In genomic region chr22:18067121-18067520, GRCh38 we compare ENCODE assay signal across 23 cellular contexts. TPM values are rescaled to one million over a fixed set of nuclear protein-coding genes. Genes with fewer than 3 reads are reported as not detected.
DNase-seq lines count a peak whose midpoint lies in the region; ATAC-seq and TF ChIP-seq lines count a peak whose summit lies in the region.
"Had no signal": no experiment of that assay in that cellular context is flagged by ENCODE, and none has a peak within 500 bp of the region (broad histone marks: within the 10 kb centered on the region; RNA-seq: fewer than 3 reads in every experiment).

No MANE protein-coding gene starts in this region.

- peak overlapping the region in 3 of 11 experiments; percentile 12 to 67 (median 59); a peak in 5 of 22 replicates for H3K27ac ChIP-seq in BLaER1 treated with 17β-estradiol and CSF1 and Interleukin-3, amounts not matched to agents 10 nM and 100 nM
- H3K27ac ChIP-seq in OCI-LY1 (ENCODE audit: low read depth, low read length, poor library complexity, severe bottlenecking) (peak overlapping the region; percentile 51), testis (no peak overlapping the region)
- H3K27ac ChIP-seq in naive thymus-derived CD4-positive, alpha-beta T cell (ENCODE audit: low read depth, low read length), result no peak overlapping the region

- H3K4me2 ChIP-seq in BLaER1 treated with 17β-estradiol and CSF1 and Interleukin-3, amounts not matched to agents 10 nM and 100 nM, result peak overlapping the region in 7 of 11 experiments; percentile 55 to 84 (median 75); a peak in 6 of 22 replicates
- no peak overlapping the region for H3K4me2 ChIP-seq in OCI-LY1 (ENCODE audit: low read length)

- intact Hi-C loops in testis (cut with DNase I; ENCODE audit: low total_unique reads), result no loop called here
- intact Hi-C loops in naive thymus-derived CD4-positive, alpha-beta T cell (cut with micrococcal nuclease), result no loop called here

- no peak for DNase-seq in memory B cell (ENCODE audit: low spot score in 2 of 2)
- no peak for DNase-seq in testis
- DNase-seq in naive thymus-derived CD4-positive, alpha-beta T cell, result no peak
- no peak for DNase-seq in NK-92 (lab: John Stamatoyannopoulos, UW; ENCODE audit: unreplicated experiment)
- no peak for DNase-seq in KG1 (lab: John Stamatoyannopoulos, UW)
- DNase-seq: activated CD4-positive, alpha-beta T cell treated with anti-CD3 and anti-CD28 coated beads, Interleukin-2, amount 50 U/mL, for 1 hour; activated CD8-positive, alpha-beta memory T cell treated with anti-CD3 and anti-CD28 coated beads, Interleukin-2, amount 50 U/mL, for 4 hours; amniotic stem cell; CD4-positive, alpha-beta T cell; DMS79 treated with DMSO at 0.1 percent for 48 hours; effector memory CD4-positive, alpha-beta T cell; NCI-H1105; NCI-H2081 treated with DMSO at 0.1 percent for 48 hours; NCI-H510A treated with DMSO at 0.1 percent for 48 hours; occipital lobe; SHP77; stimulated activated CD4-positive, alpha-beta T cell treated with anti-CD3 and anti-CD28 coated beads, Interleukin-1b, Interleukin-23, amount 100 ng/mL, for 48 hours; stimulated activated naive CD8-positive, alpha-beta T cell treated with anti-CD3 and anti-CD28 coated beads, Interleukin-15, amount 100 ng/mL, for 72 hours had no signal

- H3K4me3 ChIP-seq in BLaER1 treated with 17β-estradiol and CSF1 and Interleukin-3, amounts not matched to agents 10 nM and 100 nM, result no peak overlapping the region
- H3K4me3 ChIP-seq in OCI-LY1 (ENCODE audit: low read depth, low read length, poor library complexity, severe bottlenecking) (no peak overlapping the region), testis (no peak overlapping the region)
- no peak overlapping the region for H3K4me3 ChIP-seq in naive thymus-derived CD4-positive, alpha-beta T cell (ENCODE audit: low read length)

- peaks cover 0 to 4% (median 0%) of the 10 kb centered on the region in 11 experiments; a peak in 1 of 22 replicates for H3K9me3 ChIP-seq in BLaER1 treated with 17β-estradiol and CSF1 and Interleukin-3, amounts not matched to agents 10 nM and 100 nM (replicated peaks in 1 of 11)
- H3K9me3 ChIP-seq in OCI-LY1 (ENCODE audit: low read length) (no peaks in the 10 kb centered on the region), testis (no peaks in the 10 kb centered on the region)
- H3K9me3 ChIP-seq in naive thymus-derived CD4-positive, alpha-beta T cell (ENCODE audit: control insufficient read depth in 2 of 3, low read length in 3 of 3), result no peaks in the 10 kb centered on the region

- H3K27ac Mint-ChIP-seq in memory B cell, result peak overlapping the region; percentile 60
- peak overlapping the region; percentile 78 for H3K27ac Mint-ChIP-seq in stimulated activated memory B cell treated with anti-CD40 and anti-IgM and Interleukin-4, amounts not matched to agents 10 μg/mL and 1 μg/mL and 100 μg/mL, for 72 hours
- no peak overlapping the region for H3K27ac Mint-ChIP-seq in naive thymus-derived CD4-positive, alpha-beta T cell
- H3K27ac Mint-ChIP-seq: CD4-positive, alpha-beta T cell; T-helper 1 cell treated with Interleukin-12 subunit alpha and Interleukin-12 subunit beta and Interleukin-4 antibody, amounts not matched to agents 30 μg/mL and 1 μg/mL, for 36 hours had no signal

- no peaks in the 10 kb centered on the region for H3K36me3 Mint-ChIP-seq in memory B cell
- H3K36me3 Mint-ChIP-seq in stimulated activated memory B cell treated with anti-CD40 and anti-IgM and Interleukin-4, amounts not matched to agents 10 μg/mL and 1 μg/mL and 100 μg/mL, for 72 hours, result no peaks in the 10 kb centered on the region
- H3K36me3 Mint-ChIP-seq in naive thymus-derived CD4-positive, alpha-beta T cell, result no peaks in the 10 kb centered on the region

- CTCF ChIA-PET in naive thymus-derived CD4-positive, alpha-beta T cell (lab: Charles Lee), result no interaction called here

- POLR2A ChIA-PET in naive thymus-derived CD4-positive, alpha-beta T cell (lab: Charles Lee), result no interaction called here

- H3K9ac ChIP-seq in BLaER1 treated with 17β-estradiol and CSF1 and Interleukin-3, amounts not matched to agents 10 nM and 100 nM, result no peak overlapping the region
- H3K9ac ChIP-seq in OCI-LY1 (ENCODE audit: low read length), result no peak overlapping the region

- no peak for TF ChIP-seq POLR2A in testis (IDR thresholded peaks at IDR 0.05)

- H3K9me2 ChIP-seq in OCI-LY1 (ENCODE audit: low read depth, low read length), result no peaks in the 10 kb centered on the region

- no peak overlapping the region for H2AFZ ChIP-seq in OCI-LY1 (ENCODE audit: low read length)

- peaks cover 0 to 6% (median 0%) of the 10 kb centered on the region in 11 experiments; a peak in 1 of 22 replicates for H3K27me3 ChIP-seq in BLaER1 treated with 17β-estradiol and CSF1 and Interleukin-3, amounts not matched to agents 10 nM and 100 nM
- H3K27me3 ChIP-seq in OCI-LY1 (ENCODE audit: insufficient read depth, low read length) (peaks cover 4% of the 10 kb centered on the region; the same call in 1 of the 2 replicates), testis (no peaks in the 10 kb centered on the region)
- H3K27me3 ChIP-seq in naive thymus-derived CD4-positive, alpha-beta T cell (ENCODE audit: control insufficient read depth in 2 of 2, insufficient read depth in 2 of 2, low read length in 2 of 2), result no peaks in the 10 kb centered on the region

- TF ChIP-seq CTCF in OCI-LY1 (IDR thresholded peaks at IDR 0.05; ENCODE audit: low read length) (no peak), testis (IDR thresholded peaks at IDR 0.05) (no peak)

- no peaks in the 10 kb centered on the region for H3K36me3 ChIP-seq in BLaER1 treated with 17β-estradiol and CSF1 and Interleukin-3, amounts not matched to agents 10 nM and 100 nM
- H3K36me3 ChIP-seq in OCI-LY1 (ENCODE audit: insufficient read depth, low read length) (no peaks in the 10 kb centered on the region), testis (ENCODE audit: low read depth, missing control alignments) (no peaks in the 10 kb centered on the region)
- H3K36me3 ChIP-seq in naive thymus-derived CD4-positive, alpha-beta T cell (ENCODE audit: control insufficient read depth in 2 of 3, insufficient read depth in 3 of 3, low read length in 3 of 3), result no peaks in the 10 kb centered on the region

- H4K20me1 ChIP-seq in BLaER1 treated with 17β-estradiol and CSF1 and Interleukin-3, amounts not matched to agents 10 nM and 100 nM, result no peaks in the 10 kb centered on the region
- no peaks in the 10 kb centered on the region for H4K20me1 ChIP-seq in OCI-LY1 (ENCODE audit: insufficient read depth, low read length)

- WGBS in testis, 2 donors, result 93 to 98% methylated on average over 3 of the region's 3 CpGs

- no peaks in the 10 kb centered on the region for H3K27me3 Mint-ChIP-seq in memory B cell
- no peaks in the 10 kb centered on the region for H3K27me3 Mint-ChIP-seq in stimulated activated memory B cell treated with anti-CD40 and anti-IgM and Interleukin-4, amounts not matched to agents 10 μg/mL and 1 μg/mL and 100 μg/mL, for 72 hours
- peaks cover 38 to 50% (median 41%) of the 10 kb centered on the region in 5 donors for H3K27me3 Mint-ChIP-seq in naive thymus-derived CD4-positive, alpha-beta T cell

- H3K9me3 Mint-ChIP-seq in memory B cell, result no peaks in the 10 kb centered on the region
- no peaks in the 10 kb centered on the region for H3K9me3 Mint-ChIP-seq in stimulated activated memory B cell treated with anti-CD40 and anti-IgM and Interleukin-4, amounts not matched to agents 10 μg/mL and 1 μg/mL and 100 μg/mL, for 72 hours
- peaks cover 0 to 2% (median 0%) of the 10 kb centered on the region in 11 donors for H3K9me3 Mint-ChIP-seq in naive thymus-derived CD4-positive, alpha-beta T cell
- H3K9me3 Mint-ChIP-seq: CD4-positive, alpha-beta T cell; central memory CD8-positive, alpha-beta T cell; stimulated activated naive CD8-positive, alpha-beta T cell treated with anti-CD3 and anti-CD28 coated beads, Interleukin-15, amount 100 ng/mL, for 72 hours; T-helper 1 cell treated with Interleukin-12 subunit alpha and Interleukin-12 subunit beta and Interleukin-4 antibody, amounts not matched to agents 30 μg/mL and 1 μg/mL, for 36 hours had no signal

- no peak for ATAC-seq in memory B cell (ENCODE audit: low read depth)
- ATAC-seq in stimulated activated memory B cell treated with anti-CD40 and anti-IgM and Interleukin-4, amounts not matched to agents 10 μg/mL and 1 μg/mL and 100 μg/mL, for 72 hours, result no peak
- ATAC-seq in naive thymus-derived CD4-positive, alpha-beta T cell, result no peak
- ATAC-seq: stimulated activated naive CD8-positive, alpha-beta T cell treated with anti-CD3 and anti-CD28 coated beads, Interleukin-15, amount 100 ng/mL, for 72 hours had no signal

- H3K79me2 ChIP-seq in OCI-LY1 (ENCODE audit: insufficient read depth, low read length), result no peaks in the 10 kb centered on the region

- H3K4me3 Mint-ChIP-seq in memory B cell, result no peak overlapping the region
- no peak overlapping the region for H3K4me3 Mint-ChIP-seq in stimulated activated memory B cell treated with anti-CD40 and anti-IgM and Interleukin-4, amounts not matched to agents 10 μg/mL and 1 μg/mL and 100 μg/mL, for 72 hours
- H3K4me3 Mint-ChIP-seq in naive thymus-derived CD4-positive, alpha-beta T cell, result no peak overlapping the region
- H3K4me3 Mint-ChIP-seq: CD4-positive, alpha-beta T cell; central memory CD8-positive, alpha-beta T cell; stimulated activated naive CD8-positive, alpha-beta T cell treated with anti-CD3 and anti-CD28 coated beads, Interleukin-15, amount 100 ng/mL, for 72 hours; T-helper 1 cell treated with Interleukin-12 subunit alpha and Interleukin-12 subunit beta and Interleukin-4 antibody, amounts not matched to agents 30 μg/mL and 1 μg/mL, for 36 hours had no signal

- no peaks in the 10 kb centered on the region for H3F3A ChIP-seq in OCI-LY1 (ENCODE audit: insufficient read depth, low read length)

- H3K4me1 ChIP-seq in BLaER1 treated with 17β-estradiol and CSF1 and Interleukin-3, amounts not matched to agents 10 nM and 100 nM, result peaks cover 15 to 53% (median 43%) of the 10 kb centered on the region in 10 experiments
- peaks cover 21% of the 10 kb centered on the region for H3K4me1 ChIP-seq in OCI-LY1 (ENCODE audit: insufficient read depth, low read length, severe bottlenecking)
- peaks cover 16% of the 10 kb centered on the region for H3K4me1 ChIP-seq in testis
- H3K4me1 ChIP-seq in naive thymus-derived CD4-positive, alpha-beta T cell (ENCODE audit: control insufficient read depth in 2 of 2, insufficient read depth in 2 of 2, low read length in 2 of 2), result no peaks in the 10 kb centered on the region

- peaks cover 59% of the 10 kb centered on the region for H3K4me1 Mint-ChIP-seq in memory B cell
- peaks cover 62% of the 10 kb centered on the region for H3K4me1 Mint-ChIP-seq in stimulated activated memory B cell treated with anti-CD40 and anti-IgM and Interleukin-4, amounts not matched to agents 10 μg/mL and 1 μg/mL and 100 μg/mL, for 72 hours
- H3K4me1 Mint-ChIP-seq in naive thymus-derived CD4-positive, alpha-beta T cell, result peaks cover 0 to 3% (median 0%) of the 10 kb centered on the region in 7 donors
- H3K4me1 Mint-ChIP-seq: central memory CD8-positive, alpha-beta T cell; stimulated activated naive CD8-positive, alpha-beta T cell treated with anti-CD3 and anti-CD28 coated beads, Interleukin-15, amount 100 ng/mL, for 72 hours had no signal

RNA-seq across cellular contexts. Expression of gene PEX26, which starts 10.7 kb away (rescaled TPM):
- 10 to 100 TPM; 29.1 to 33.4 TPM for total RNA-seq in testis
- polyA plus RNA-seq in testis (ENCODE audit: insufficient read depth, low read depth, low replicate concordance), result 16.8 TPM
- 10 to 100 TPM; 30.1 to 42.8 (median 35.5) TPM for total RNA-seq in naive thymus-derived CD4-positive, alpha-beta T cell
- polyA plus RNA-seq in naive thymus-derived CD4-positive, alpha-beta T cell, result 1 to 10 TPM; 3.8 to 4.1 TPM

RNA-seq across cellular contexts. Expression of gene MICAL3, which starts 42.8 kb away (rescaled TPM):
- total RNA-seq in testis, result 100 to 1,000 TPM; 103 to 106 TPM
- 104 TPM for polyA plus RNA-seq in testis (ENCODE audit: insufficient read depth, low read depth, low replicate concordance)
- total RNA-seq in naive thymus-derived CD4-positive, alpha-beta T cell, result 10 to 100 TPM; 10.0 to 43.9 (median 17.1) TPM
- polyA plus RNA-seq in naive thymus-derived CD4-positive, alpha-beta T cell, result under 1 TPM; 0.28 to 0.68 TPM

RNA-seq across cellular contexts. Expression of gene TUBA8, which starts 43.5 kb away (rescaled TPM):
- 10 to 100 TPM; 17.2 to 60.5 TPM for total RNA-seq in testis
- polyA plus RNA-seq in testis (ENCODE audit: insufficient read depth, low read depth, low replicate concordance), result 66.6 TPM
- total RNA-seq in naive thymus-derived CD4-positive, alpha-beta T cell, result 1 to 10 TPM; 1.6 to 3.5 (median 3.2) TPM
- under 1 TPM; 0.33 to 0.39 TPM for polyA plus RNA-seq in naive thymus-derived CD4-positive, alpha-beta T cell

Comparison
In these comparisons a context has a peak if more than half of its experiments do, and no peak if none do; other contexts are left out.
1. H3K27ac Mint-ChIP-seq: peak in memory B cell (single experiment) and stimulated activated memory B cell treated with anti-CD40 and anti-IgM and Interleukin-4, amounts not matched to agents 10 μg/mL and 1 μg/mL and 100 μg/mL, for 72 hours (single experiment); none in naive thymus-derived CD4-positive, alpha-beta T cell (0 of 9).
2. RNA of gene TUBA8, which starts 43.5 kb away (total RNA-seq): 17.2 to 60.5 TPM in testis; 1.6 to 3.5 TPM in naive thymus-derived CD4-positive, alpha-beta T cell; every median in the first group is over 4 times any median in the second.